In the genomic region with DNA sequence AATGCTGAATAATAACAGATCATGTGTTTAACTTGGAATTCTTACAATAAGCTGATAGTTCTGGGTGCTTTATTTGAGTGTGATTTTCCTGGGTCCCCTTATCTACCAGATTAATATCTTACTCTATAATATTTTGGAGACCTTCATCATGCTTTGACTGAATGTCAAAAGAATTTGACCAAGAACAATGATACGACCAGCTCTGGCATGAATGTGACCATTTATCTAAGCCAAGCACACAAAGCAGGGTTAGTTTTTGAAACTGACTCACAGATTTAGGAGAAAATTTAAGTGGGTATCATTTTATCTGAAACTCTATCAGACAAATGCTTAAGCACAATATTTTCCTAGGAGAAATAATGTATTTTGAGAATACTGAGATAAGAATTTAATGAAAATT, we compare ENCODE assay signal across 22 cellular contexts.
"Had no signal": no experiment of that assay in that cellular context is flagged by ENCODE, and none has a peak within 500 bp of the region (broad histone marks: within the 10 kb centered on the region; RNA-seq: fewer than 3 reads in every experiment).

No MANE protein-coding gene starts in this region.

- H3K4me1 ChIP-seq: lower lobe of right lung, pancreas, upper lobe of left lung had no signal

- ATAC-seq: left cardiac atrium; lower lobe of right lung; pancreas; right cardiac atrium; stimulated activated memory B cell treated with anti-CD40 and anti-IgM and Interleukin-4, amounts not matched to agents 10 μg/mL and 1 μg/mL and 100 μg/mL, for 72 hours had no signal

- H3K4me2 ChIP-seq: hepatocyte had no signal

- H3K79me2 ChIP-seq: hepatocyte had no signal

- H3K36me3 ChIP-seq: left ventricle myocardium inferior, lower lobe of right lung, pancreas, tibial artery, upper lobe of left lung, vagina had no signal

- H3K27ac ChIP-seq: hepatocyte, left ventricle myocardium inferior, lower lobe of right lung, pancreas, tibial artery, upper lobe of left lung, vagina had no signal

- H3K4me1 Mint-ChIP-seq: memory B cell; naive B cell; stimulated activated memory B cell treated with anti-CD40 and anti-IgM and Interleukin-4, amounts not matched to agents 10 μg/mL and 1 μg/mL and 100 μg/mL, for 72 hours had no signal

- H3K27me3 ChIP-seq: hepatocyte, pancreas, tibial artery, upper lobe of left lung, vagina had no signal

- H3K27me3 Mint-ChIP-seq: memory B cell; naive B cell; progenitor cell of endocrine pancreas; stimulated activated memory B cell treated with anti-CD40 and anti-IgM and Interleukin-4, amounts not matched to agents 10 μg/mL and 1 μg/mL and 100 μg/mL, for 72 hours; stimulated activated naive CD8-positive, alpha-beta T cell treated with anti-CD3 and anti-CD28 coated beads, Interleukin-15, Interleukin-2, amounts not matched to agents 100 ng/mL and 50 ng/mL, for 24 hours had no signal

- H3K27ac Mint-ChIP-seq: endodermal cell; memory B cell; naive B cell; nephron; progenitor cell of endocrine pancreas; stimulated activated memory B cell treated with anti-CD40 and anti-IgM and Interleukin-4, amounts not matched to agents 10 μg/mL and 1 μg/mL and 100 μg/mL, for 72 hours; stimulated activated naive CD8-positive, alpha-beta T cell treated with anti-CD3 and anti-CD28 coated beads, Interleukin-15, Interleukin-2, amounts not matched to agents 100 ng/mL and 50 ng/mL, for 24 hours had no signal

- FAIRE-seq: endothelial cell of umbilical vein, kidney, pancreas had no signal

- H3K9me3 Mint-ChIP-seq: endodermal cell; memory B cell; nephron; stimulated activated memory B cell treated with anti-CD40 and anti-IgM and Interleukin-4, amounts not matched to agents 10 μg/mL and 1 μg/mL and 100 μg/mL, for 72 hours; stimulated activated naive CD8-positive, alpha-beta T cell treated with anti-CD3 and anti-CD28 coated beads, Interleukin-15, Interleukin-2, amounts not matched to agents 100 ng/mL and 50 ng/mL, for 24 hours had no signal

- H3K36me3 Mint-ChIP-seq: memory B cell; naive B cell; stimulated activated memory B cell treated with anti-CD40 and anti-IgM and Interleukin-4, amounts not matched to agents 10 μg/mL and 1 μg/mL and 100 μg/mL, for 72 hours had no signal

- H3K4me3 Mint-ChIP-seq: endodermal cell; memory B cell; naive B cell; nephron; stimulated activated memory B cell treated with anti-CD40 and anti-IgM and Interleukin-4, amounts not matched to agents 10 μg/mL and 1 μg/mL and 100 μg/mL, for 72 hours; stimulated activated naive CD8-positive, alpha-beta T cell treated with anti-CD3 and anti-CD28 coated beads, Interleukin-15, Interleukin-2, amounts not matched to agents 100 ng/mL and 50 ng/mL, for 24 hours had no signal

- H3K4me3 ChIP-seq: hepatocyte, left ventricle myocardium inferior, lower lobe of right lung, pancreas, tibial artery, upper lobe of left lung, vagina had no signal

- H3K9me3 ChIP-seq: left ventricle myocardium inferior, lower lobe of right lung, pancreas, tibial artery, upper lobe of left lung, vagina had no signal

- DNase-seq: endodermal cell; head of caudate nucleus; kidney; left cardiac atrium; left ventricle myocardium inferior; lower lobe of right lung; midbrain; naive B cell; occipital lobe; pancreas; right cardiac atrium; stimulated activated CD4-positive, alpha-beta T cell treated with anti-CD3 and anti-CD28 coated beads, Interleukin-4, amount 100 ng/mL, for 24 hours; tibial artery; upper lobe of left lung had no signal

- H2AFZ ChIP-seq: hepatocyte had no signal
